In genomic region chr3:52278510-52279069, GRCh38 we compare ENCODE assay signal across 8 cellular contexts. TPM values are rescaled to one million over a fixed set of nuclear protein-coding genes. Genes with fewer than 3 reads are reported as not detected.
DNase-seq lines count a peak whose midpoint lies in the region; ATAC-seq and TF ChIP-seq lines count a peak whose summit lies in the region.

TSS of gene WDR82 (minus strand) at chr3:52278649. CDS start at chr3:52278361, 288 bp downstream.

- peaks cover 4% of the 10 kb centered on the region; the same call in 1 of the 2 replicates for H3K36me3 ChIP-seq in Panc1 (ENCODE audit: control insufficient read depth, insufficient read depth, low read length)

- no peaks in the 10 kb centered on the region for H3K27me3 Mint-ChIP-seq in activated T-cell treated with anti-CD3 and anti-CD28 coated beads, Interleukin-2, amount 50 U/mL, for 4 hours (ENCODE audit: low read depth)

- CTCF ChIA-PET in Panc1 (lab: Charles Lee), result interaction anchor here (0.7 kb wide), 1 partner anchor 22 kb away, joined by 3 read pairs; no protein-coding TSS in a partner anchor

- H3K4me1 Mint-ChIP-seq in activated T-cell treated with anti-CD3 and anti-CD28 coated beads, Interleukin-2, amount 50 U/mL, for 4 hours (ENCODE audit: low read depth), result peaks cover 60% of the 10 kb centered on the region

- no peaks in the 10 kb centered on the region for H3K9me3 Mint-ChIP-seq in activated T-cell treated with anti-CD3 and anti-CD28 coated beads, Interleukin-2, amount 50 U/mL, for 4 hours

- no peaks in the 10 kb centered on the region for H3K27me3 ChIP-seq in Panc1 (ENCODE audit: control insufficient read depth, insufficient read depth, low read length)

- POLR2A ChIA-PET in Panc1 (lab: Charles Lee), result interaction anchor here (0.6 to 0.7 kb wide), 6 partner anchors 15 to 120 kb away, joined by 3 to 8 read pairs (median 4); no protein-coding TSS in a partner anchor

- H3K36me3 Mint-ChIP-seq in activated T-cell treated with anti-CD3 and anti-CD28 coated beads, Interleukin-2, amount 50 U/mL, for 4 hours (ENCODE audit: insufficient read depth), result peaks cover 21% of the 10 kb centered on the region

- ATAC-seq in GM21717 (IDR thresholded peaks at IDR 0.05; ENCODE audit: unreplicated experiment) (peak; percentile 80), Panc1 (peak; percentile 95), esophagus mucosa (peak; percentile 96)
- ATAC-seq in activated T-cell treated with anti-CD3 and anti-CD28 coated beads, Interleukin-2, amount 50 U/mL, for 4 hours, result peak; percentile 82 to 83

- no TSS peak for BruUV-seq in Panc1 (replicated peaks; lab: Mats Ljungman, UMichigan)

- in situ Hi-C loops in KBM-7 (cut with MboI; ENCODE audit: low pct_unique_long_range_greater_than_20kb, low sequenced_read_pairs) (no loop called here), Panc1 (cut with HindIII; ENCODE audit: low pct_unique_long_range_greater_than_20kb, low sequenced_read_pairs) (no loop called here)

- peak within 1 kb of the TSS; percentile 87 for H3K27ac ChIP-seq in Panc1 (ENCODE audit: low read length)

- H3K9me3 ChIP-seq in Panc1 (ENCODE audit: control insufficient read depth, insufficient read depth, low read depth, low read length), result no peaks in the 10 kb centered on the region

- peak within 1 kb of the TSS; percentile 82 to 90 for H3K4me3 ChIP-seq in Panc1 (ENCODE audit: low read depth in 2 of 2, low read length in 2 of 2)

- TF ChIP-seq CTCF in Panc1 (IDR thresholded peaks at IDR 0.05), result peak; percentile 32; the same call in 1 of the 2 replicates

- peak within 1 kb of the TSS; percentile 95 for H3K4me3 Mint-ChIP-seq in activated T-cell treated with anti-CD3 and anti-CD28 coated beads, Interleukin-2, amount 50 U/mL, for 4 hours

- intact Hi-C loops in Panc1 (cut with micrococcal nuclease; ENCODE audit: unreplicated experiment), result no loop called here

- H3K4me1 ChIP-seq in Panc1 (ENCODE audit: control insufficient read depth, insufficient read depth, low read length), result peaks cover 30% of the 10 kb centered on the region

- DNase-seq in DMS79 (lab: John Stamatoyannopoulos, UW) (peak; percentile 61), KBM-7 (peak; percentile 86), Panc1 (ENCODE audit: low read depth, low spot score) (no peak), myocyte (ENCODE audit: low read depth) (peak; percentile 93)
- peak; percentile 98 for DNase-seq in activated T-cell treated with anti-CD3 and anti-CD28 coated beads, Interleukin-2, amount 50 U/mL, for 4 hours
- peak; percentile 94 to 95 for DNase-seq in stimulated activated CD8-positive, alpha-beta memory T cell treated with anti-CD3 and anti-CD28 coated beads, Interleukin-7, amount 100 ng/mL, for 48 hours (ENCODE audit: extremely low read depth in 1 of 2, low read depth in 1 of 2)

RNA-seq across cellular contexts. Expression of gene WDR82, which starts in this region (rescaled TPM):
- total RNA-seq in Panc1 (2021; ENCODE audit: unreplicated experiment) (57.9 TPM), esophagus mucosa (52.2 TPM), myocyte (49.5 and 58.6 TPM in 2 replicates)
- polyA plus RNA-seq in Panc1 (2012; ENCODE audit: insufficient read length), result 47.0 TPM
- 100 to 1,000 TPM; 107 to 119 (median 115) TPM for total RNA-seq in activated T-cell treated with anti-CD3 and anti-CD28 coated beads, Interleukin-2, amount 50 U/mL, for 4 hours
- 62.2 TPM for polyA plus RNA-seq in myocyte (2012)
